In the genomic region with DNA sequence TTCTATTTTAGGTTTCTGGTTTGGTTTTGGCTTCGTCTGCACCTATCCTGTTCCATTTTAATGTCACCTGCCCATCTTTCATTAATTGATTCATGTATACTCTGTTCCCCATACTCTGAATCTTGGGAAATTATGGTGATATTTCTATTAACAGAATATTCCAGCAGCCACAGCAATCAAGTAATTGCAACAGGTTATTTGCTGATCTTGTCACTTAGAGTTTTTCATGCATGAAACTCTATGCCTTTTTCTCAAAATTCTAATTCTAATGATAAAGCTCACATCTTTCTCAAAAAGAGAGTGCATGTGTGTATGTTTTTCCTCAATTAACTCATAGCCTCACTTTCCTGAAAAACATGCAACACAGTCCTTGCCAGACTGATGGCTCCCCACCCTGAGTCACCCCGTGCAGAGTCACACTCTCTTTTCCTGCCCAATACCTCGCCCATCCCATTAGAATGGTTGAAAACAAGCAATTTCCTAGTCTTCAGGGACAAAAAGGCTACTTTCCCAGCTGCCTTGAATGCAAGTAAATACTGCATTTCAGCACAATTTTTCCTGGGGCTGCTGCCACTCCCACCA, we compare ENCODE assay signal across 2 cellular contexts.
A peak's percentile ranks its signal among the peaks of the same experiment; 100 is the strongest.
TF ChIP-seq lines count a peak whose summit lies in the region.

No MANE protein-coding gene starts in this region.

TF ChIP-seq in HEK293, 187 proteins besides CTCF, POLR2A, EP300 and RAD21:
- TF ChIP-seq KLF10 (tag by site-specific recombination; IDR thresholded peaks at IDR 0.05) (no peak), SCRT2 (tag by site-specific recombination; IDR thresholded peaks at IDR 0.05) (peak; percentile 86), ZNF280C (tag by site-specific recombination; IDR thresholded peaks at IDR 0.05) (no peak), SCRT1 (tag by site-specific recombination; IDR thresholded peaks at IDR 0.05; ENCODE audit: borderline replicate concordance) (peak; percentile 50; the same call in 1 of the 2 replicates)
TF ChIP-seq in HEK293: peak in this region for 2.

TF ChIP-seq in K562, 482 proteins besides CTCF, POLR2A, EP300 and RAD21:
- no peak for TF ChIP-seq KLF10 (CRISPR knock-in tag; IDR thresholded peaks at IDR 0.05)
- peak; percentile 12; the same call in 1 of the 2 replicates for TF ChIP-seq C11orf30 (IDR thresholded peaks at IDR 0.05; ENCODE audit: low read depth)
- no peak for TF ChIP-seq ARHGAP35 (IDR thresholded peaks at IDR 0.05; ENCODE audit: partially characterized antibody)
- TF ChIP-seq, protein P1, sequence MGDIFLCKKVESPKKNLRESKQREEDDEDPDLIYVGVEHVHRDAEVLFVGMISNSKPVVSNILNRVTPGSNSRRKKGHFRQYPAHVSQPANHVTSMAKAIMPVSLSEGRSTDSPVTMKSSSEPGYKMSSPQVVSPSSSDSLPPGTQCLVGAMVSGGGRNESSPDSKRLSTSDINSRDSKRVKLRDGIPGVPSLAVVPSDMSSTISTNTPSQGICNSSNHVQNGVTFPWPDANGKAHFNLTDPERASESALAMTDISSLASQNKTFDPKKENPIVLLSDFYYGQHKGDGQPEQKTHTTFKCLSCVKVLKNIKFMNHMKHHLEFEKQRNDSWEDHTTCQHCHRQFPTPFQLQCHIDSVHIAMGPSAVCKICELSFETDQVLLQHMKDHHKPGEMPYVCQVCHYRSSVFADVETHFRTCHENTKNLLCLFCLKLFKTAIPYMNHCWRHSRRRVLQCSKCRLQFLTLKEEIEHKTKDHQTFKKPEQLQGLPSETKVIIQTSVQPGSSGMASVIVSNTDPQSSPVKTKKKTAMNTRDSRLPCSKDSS (IDR thresholded peaks at IDR 0.05; ENCODE audit: low read depth, partially characterized antibody): no peak
- TF ChIP-seq, protein P2, sequence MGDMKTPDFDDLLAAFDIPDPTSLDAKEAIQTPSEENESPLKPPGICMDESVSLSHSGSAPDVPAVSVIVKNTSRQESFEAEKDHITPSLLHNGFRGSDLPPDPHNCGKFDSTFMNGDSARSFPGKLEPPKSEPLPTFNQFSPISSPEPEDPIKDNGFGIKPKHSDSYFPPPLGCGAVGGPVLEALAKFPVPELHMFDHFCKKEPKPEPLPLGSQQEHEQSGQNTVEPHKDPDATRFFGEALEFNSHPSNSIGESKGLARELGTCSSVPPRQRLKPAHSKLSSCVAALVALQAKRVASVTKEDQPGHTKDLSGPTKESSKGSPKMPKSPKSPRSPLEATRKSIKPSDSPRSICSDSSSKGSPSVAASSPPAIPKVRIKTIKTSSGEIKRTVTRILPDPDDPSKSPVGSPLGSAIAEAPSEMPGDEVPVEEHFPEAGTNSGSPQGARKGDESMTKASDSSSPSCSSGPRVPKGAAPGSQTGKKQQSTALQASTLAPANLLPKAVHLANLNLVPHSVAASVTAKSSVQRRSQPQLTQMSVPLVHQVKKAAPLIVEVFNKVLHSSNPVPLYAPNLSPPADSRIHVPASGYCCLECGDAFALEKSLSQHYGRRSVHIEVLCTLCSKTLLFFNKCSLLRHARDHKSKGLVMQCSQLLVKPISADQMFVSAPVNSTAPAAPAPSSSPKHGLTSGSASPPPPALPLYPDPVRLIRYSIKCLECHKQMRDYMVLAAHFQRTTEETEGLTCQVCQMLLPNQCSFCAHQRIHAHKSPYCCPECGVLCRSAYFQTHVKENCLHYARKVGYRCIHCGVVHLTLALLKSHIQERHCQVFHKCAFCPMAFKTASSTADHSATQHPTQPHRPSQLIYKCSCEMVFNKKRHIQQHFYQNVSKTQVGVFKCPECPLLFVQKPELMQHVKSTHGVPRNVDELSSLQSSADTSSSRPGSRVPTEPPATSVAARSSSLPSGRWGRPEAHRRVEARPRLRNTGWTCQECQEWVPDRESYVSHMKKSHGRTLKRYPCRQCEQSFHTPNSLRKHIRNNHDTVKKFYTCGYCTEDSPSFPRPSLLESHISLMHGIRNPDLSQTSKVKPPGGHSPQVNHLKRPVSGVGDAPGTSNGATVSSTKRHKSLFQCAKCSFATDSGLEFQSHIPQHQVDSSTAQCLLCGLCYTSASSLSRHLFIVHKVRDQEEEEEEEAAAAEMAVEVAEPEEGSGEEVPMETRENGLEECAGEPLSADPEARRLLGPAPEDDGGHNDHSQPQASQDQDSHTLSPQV (IDR thresholded peaks at IDR 0.05): no peak
